ENCODE assay signal across 1 cellular context in the genomic region with DNA sequence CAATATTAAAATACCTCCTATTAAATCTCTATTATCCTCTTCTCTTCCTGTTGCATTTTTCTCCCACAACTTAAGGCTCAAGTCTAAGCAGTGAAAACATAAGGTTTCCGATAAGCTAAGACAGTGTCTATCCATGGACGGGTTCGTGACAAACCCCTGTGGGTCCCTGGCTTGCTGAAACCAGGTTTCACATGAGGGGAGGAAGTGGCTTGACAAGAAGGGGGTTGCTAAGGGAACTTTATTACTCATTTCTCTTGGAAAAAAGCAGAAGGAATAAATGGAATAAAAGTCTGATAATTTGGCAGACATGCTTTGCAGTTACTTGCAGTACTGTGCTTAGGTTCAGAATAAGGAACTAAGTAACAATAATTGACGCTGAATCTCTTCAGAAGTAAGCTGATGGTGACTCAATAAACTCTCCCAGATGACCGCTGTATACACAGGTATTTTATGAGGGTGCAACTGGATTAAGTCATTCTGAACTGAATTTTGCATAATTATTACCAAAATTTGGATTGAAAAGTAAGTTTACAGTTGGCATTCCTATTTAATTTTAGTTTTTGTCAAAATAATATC.
TF ChIP-seq lines count a peak whose summit lies in the region.

No MANE protein-coding gene starts in this region.

TF ChIP-seq in K562, 482 proteins besides CTCF, POLR2A, EP300 and RAD21:
- TF ChIP-seq MAFG (tag; conservative IDR thresholded peaks at IDR 0.05) (no peak), RFX1 (IDR thresholded peaks at IDR 0.05) (peak; percentile 26; the same call in 1 of the 2 replicates), SPI1 (IDR thresholded peaks at IDR 0.05; ENCODE audit: borderline replicate concordance, low read depth, low read length) (peak; percentile 67; the same call in 1 of the 2 replicates), STAT5B (CRISPR knock-in tag; IDR thresholded peaks at IDR 0.05) (no peak)
